25 cellular contexts compared by ENCODE assay signal in genomic region chr10:121514141-121514865, GRCh38.
DNase-seq lines count a peak whose midpoint lies in the region; ATAC-seq and TF ChIP-seq lines count a peak whose summit lies in the region.
"Had no signal": no experiment of that assay in that cellular context is flagged by ENCODE, and none has a peak within 500 bp of the region (broad histone marks: within the 10 kb centered on the region; RNA-seq: fewer than 3 reads in every experiment).

No MANE protein-coding gene starts in this region.

- H3K4me3 ChIP-seq in thyroid gland (replicated peaks in 1 of 3), result no peak overlapping the region
- H3K4me3 ChIP-seq: K562, PC-9, SK-N-MC had no signal

- H3K9me3 ChIP-seq in thyroid gland, result no peaks in the 10 kb centered on the region

- intact Hi-C loops in thyroid gland (cut with DNase I), result no loop called here

- H3K4me1 Mint-ChIP-seq in activated CD8-positive, alpha-beta memory T cell treated with anti-CD3 and anti-CD28 coated beads, Interleukin-2, amount 10 ng/mL, durations not matched to agents 7 days and 5 days, result peaks cover 16% of the 10 kb centered on the region
- no peaks in the 10 kb centered on the region for H3K4me1 Mint-ChIP-seq in central memory CD8-positive, alpha-beta T cell
- H3K4me1 Mint-ChIP-seq in mesothelial cell of epicardium, result peaks cover 36% of the 10 kb centered on the region

- peak overlapping the region in 2 of 3 donors; percentile 71 to 79 for H3K27ac ChIP-seq in thyroid gland
- H3K27ac ChIP-seq: PC-9, SK-N-MC had no signal

- TF ChIP-seq CTCF in mesothelial cell of epicardium (IDR thresholded peaks at IDR 0.05; ENCODE audit: unreplicated experiment) (no peak), thyroid gland (IDR thresholded peaks at IDR 0.05) (no peak)

- no peak for DNase-seq in activated CD8-positive, alpha-beta memory T cell treated with anti-CD3 and anti-CD28 coated beads, Interleukin-2, amount 10 ng/mL, durations not matched to agents 7 days and 5 days
- no peak for DNase-seq in activated CD8-positive, alpha-beta memory T cell treated with anti-CD3 and anti-CD28 coated beads, Interleukin-2, amount 50 U/mL, for 48 hours
- no peak for DNase-seq in central memory CD8-positive, alpha-beta T cell (ENCODE audit: low spot score in 2 of 2)
- DNase-seq in mesothelial cell of epicardium (ENCODE audit: low spot score in 2 of 2, unreplicated experiment in 2 of 2) (no peak), thyroid gland (no peak), SW480 (ENCODE audit: low spot score) (no peak), KG1 (lab: John Stamatoyannopoulos, UW) (no peak)
- DNase-seq: 8988T; AML-193; C1 segment of cervical spinal cord; CD8-positive, alpha-beta T cell; DMS53; GF-D8; NCI-H1105; NCI-H146; NCI-H2081 treated with DMSO at 0.1 percent for 48 hours; NCI-H2171 treated with DMSO at 0.1 percent for 48 hours; NCI-H446 treated with DMSO at 0.1 percent for 48 hours; PC-9; RPMI8226; SHP77 had no signal

- peaks cover 27 to 53% of the 10 kb centered on the region in 2 donors for H3K4me1 ChIP-seq in thyroid gland

- H3K36me3 Mint-ChIP-seq in activated CD8-positive, alpha-beta memory T cell treated with anti-CD3 and anti-CD28 coated beads, Interleukin-2, amount 10 ng/mL, durations not matched to agents 7 days and 5 days, result no peaks in the 10 kb centered on the region
- no peaks in the 10 kb centered on the region for H3K36me3 Mint-ChIP-seq in central memory CD8-positive, alpha-beta T cell (ENCODE audit: insufficient read depth)
- peaks cover 33% of the 10 kb centered on the region for H3K36me3 Mint-ChIP-seq in mesothelial cell of epicardium
- H3K36me3 Mint-ChIP-seq: CD8-positive, alpha-beta T cell had no signal

- no peak overlapping the region for H3K4me3 Mint-ChIP-seq in activated CD8-positive, alpha-beta memory T cell treated with anti-CD3 and anti-CD28 coated beads, Interleukin-2, amount 10 ng/mL, durations not matched to agents 7 days and 5 days
- H3K4me3 Mint-ChIP-seq in central memory CD8-positive, alpha-beta T cell, result no peak overlapping the region
- no peak overlapping the region for H3K4me3 Mint-ChIP-seq in mesothelial cell of epicardium
- H3K4me3 Mint-ChIP-seq: CD8-positive, alpha-beta T cell had no signal

- 78 to 87% methylated on average over 8 of the region's 8 CpGs for WGBS in thyroid gland, 2 donors

- peaks cover 4% of the 10 kb centered on the region for H3K27me3 Mint-ChIP-seq in activated CD8-positive, alpha-beta memory T cell treated with anti-CD3 and anti-CD28 coated beads, Interleukin-2, amount 10 ng/mL, durations not matched to agents 7 days and 5 days
- no peaks in the 10 kb centered on the region for H3K27me3 Mint-ChIP-seq in central memory CD8-positive, alpha-beta T cell
- no peaks in the 10 kb centered on the region for H3K27me3 Mint-ChIP-seq in mesothelial cell of epicardium (ENCODE audit: low read depth)

- H3K27me3 ChIP-seq in thyroid gland, result no peaks in the 10 kb centered on the region

- H3K36me3 ChIP-seq in thyroid gland, result no peaks in the 10 kb centered on the region

- no peak for TF ChIP-seq POLR2A in thyroid gland (IDR thresholded peaks at IDR 0.05)

- no peaks in the 10 kb centered on the region for H3K9me3 Mint-ChIP-seq in activated CD8-positive, alpha-beta memory T cell treated with anti-CD3 and anti-CD28 coated beads, Interleukin-2, amount 10 ng/mL, durations not matched to agents 7 days and 5 days (ENCODE audit: low read depth)
- no peaks in the 10 kb centered on the region for H3K9me3 Mint-ChIP-seq in central memory CD8-positive, alpha-beta T cell
- no peaks in the 10 kb centered on the region for H3K9me3 Mint-ChIP-seq in mesothelial cell of epicardium
- H3K9me3 Mint-ChIP-seq: CD8-positive, alpha-beta T cell had no signal

- CTCF ChIA-PET in activated CD8-positive, alpha-beta memory T cell treated with anti-CD3 and anti-CD28 coated beads, Interleukin-2, amount 10 ng/mL, durations not matched to agents 7 days and 5 days (lab: Charles Lee), result interaction anchor here (0.6 kb wide), 1 partner anchor 501 kb away, joined by 4 read pairs; no protein-coding TSS in a partner anchor

- peak overlapping the region; percentile 37 for H3K27ac Mint-ChIP-seq in activated CD8-positive, alpha-beta memory T cell treated with anti-CD3 and anti-CD28 coated beads, Interleukin-2, amount 10 ng/mL, durations not matched to agents 7 days and 5 days
- H3K27ac Mint-ChIP-seq in central memory CD8-positive, alpha-beta T cell (ENCODE audit: low read depth), result no peak overlapping the region
- H3K27ac Mint-ChIP-seq in mesothelial cell of epicardium, result peak overlapping the region; percentile 18
- H3K27ac Mint-ChIP-seq: CD8-positive, alpha-beta T cell had no signal

- no peak for ATAC-seq in activated CD8-positive, alpha-beta memory T cell treated with anti-CD3 and anti-CD28 coated beads, Interleukin-2, amount 10 ng/mL, durations not matched to agents 7 days and 5 days
- peak; percentile 46 for ATAC-seq in central memory CD8-positive, alpha-beta T cell (replicated peaks; ENCODE audit: extremely low read depth, poor library complexity, severe bottlenecking)
- ATAC-seq in GM21786 (IDR thresholded peaks at IDR 0.05; ENCODE audit: unreplicated experiment), result no peak
- ATAC-seq: CD8-positive, alpha-beta T cell; HepG2; K562 had no signal
